In the genomic region with DNA sequence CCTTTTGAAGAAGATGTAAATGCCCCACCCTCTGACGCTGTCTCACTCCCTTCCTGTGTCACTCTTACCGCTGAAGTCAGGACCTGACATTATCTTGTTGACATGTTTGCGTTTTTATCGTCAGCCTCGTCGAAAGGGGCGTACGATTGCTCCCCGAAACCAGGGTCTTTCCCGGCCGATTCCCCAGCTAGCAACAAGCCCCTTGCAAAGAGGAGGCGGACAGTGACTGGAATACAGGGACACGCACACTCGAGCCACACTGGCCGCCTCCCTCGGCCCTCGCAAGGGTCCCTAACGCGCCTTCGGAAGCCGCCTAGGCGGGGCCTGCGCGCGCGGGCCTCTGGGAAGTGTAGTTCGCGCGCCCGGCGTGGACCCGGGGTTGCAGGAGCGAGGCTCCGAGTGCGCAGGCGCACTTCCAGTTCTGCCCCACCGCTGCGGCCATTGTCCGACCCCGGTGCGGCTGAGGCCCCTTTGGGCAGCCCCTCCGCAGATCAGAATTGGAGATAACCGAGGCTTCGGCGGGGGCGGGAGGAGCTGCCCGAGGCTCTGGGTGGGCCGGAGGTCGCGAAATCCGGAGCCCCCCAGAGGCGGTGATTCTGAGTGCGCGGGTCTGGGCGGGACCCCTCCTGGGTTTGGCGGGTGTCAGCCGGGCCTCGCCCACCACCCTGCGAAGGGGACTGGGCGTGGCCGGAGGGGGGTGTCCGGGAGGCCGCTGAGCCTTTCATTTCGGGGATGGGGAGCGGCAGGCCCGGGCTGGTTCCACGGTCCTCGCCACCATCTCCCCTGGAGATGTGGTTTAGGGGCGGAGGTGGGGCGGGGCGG, we compare ENCODE assay signal across 1 cellular context.
TF ChIP-seq lines count a peak whose summit lies in the region.

ZFP90 (plus strand) TSS at position 412 of the 822 bp plus-strand sequence. CDS start 502 bp downstream, outside the sequence.

TF ChIP-seq in HepG2, 621 proteins besides CTCF, POLR2A, EP300 and RAD21 (continued from another document and continues in another):
- TF ChIP-seq POGZ (CRISPR knock-in tag; IDR thresholded peaks at IDR 0.05) (peak; percentile 77), UBTF (CRISPR knock-in tag; IDR thresholded peaks at IDR 0.05) (peak; percentile 50), NCOR1 (IDR thresholded peaks at IDR 0.05; ENCODE audit: borderline replicate concordance, low read length) (no peak), E2F2 (CRISPR knock-in tag; IDR thresholded peaks at IDR 0.05; ENCODE audit: borderline replicate concordance) (peak; percentile 79; the same call in 1 of the 2 replicates), KAT2B (IDR thresholded peaks at IDR 0.05; ENCODE audit: borderline replicate concordance, low read depth, low read length) (no peak), SRSF4 (IDR thresholded peaks at IDR 0.05; ENCODE audit: low read depth, low read length, poor library complexity, severe bottlenecking) (no peak), THRA (CRISPR knock-in tag; IDR thresholded peaks at IDR 0.05; ENCODE audit: borderline replicate concordance) (peak; percentile 35; the same call in 1 of the 2 replicates), POGK (CRISPR knock-in tag; conservative IDR thresholded peaks at IDR 0.05) (peak; percentile 55; the same call in 1 of the 2 replicates), RBFOX2 (IDR thresholded peaks at IDR 0.05; ENCODE audit: low read depth, low read length) (peak; percentile 97), E2F5 (CRISPR knock-in tag; conservative IDR thresholded peaks at IDR 0.05) (0 out of 2 replicates have a peak, but pooled peaks have one; percentile 24), KLF13 (CRISPR knock-in tag; IDR thresholded peaks at IDR 0.05) (0 out of 2 replicates have a peak, but pooled peaks have one; percentile 28), PHF20 (CRISPR knock-in tag; IDR thresholded peaks at IDR 0.05) (peak; percentile 51; the same call in 1 of the 2 replicates), ZNF740 (CRISPR knock-in tag; IDR thresholded peaks at IDR 0.05) (peak; percentile 75; the same call in 1 of the 2 replicates), ZBTB1 (CRISPR knock-in tag; IDR thresholded peaks at IDR 0.05; ENCODE audit: borderline replicate concordance) (0 out of 2 replicates have a peak, but pooled peaks have one; percentile 6), ZNF225 (CRISPR knock-in tag; IDR thresholded peaks at IDR 0.05) (0 out of 2 replicates have a peak, but pooled peaks have one; percentile 68), FIP1L1 (IDR thresholded peaks at IDR 0.05; ENCODE audit: borderline replicate concordance, insufficient read depth, low read depth, low read length) (no peak), HOXA9 (CRISPR knock-in tag; IDR thresholded peaks at IDR 0.05; ENCODE audit: borderline replicate concordance) (0 out of 2 replicates have a peak, but pooled peaks have one; percentile 40), POLR2AphosphoS2 (IDR thresholded peaks at IDR 0.05; ENCODE audit: low read depth, low read length) (no peak), KLF9 (CRISPR knock-in tag; IDR thresholded peaks at IDR 0.05; ENCODE audit: low read depth) (no peak), CBX5 (CRISPR knock-in tag; IDR thresholded peaks at IDR 0.05; ENCODE audit: borderline replicate concordance) (peak; percentile 54; the same call in 1 of the 2 replicates), ZNF879 (CRISPR knock-in tag; IDR thresholded peaks at IDR 0.05) (0 out of 2 replicates have a peak, but pooled peaks have one; percentile 25), ZNF580 (CRISPR knock-in tag; IDR thresholded peaks at IDR 0.05; ENCODE audit: borderline replicate concordance, low read depth) (0 out of 2 replicates have a peak, but pooled peaks have one; percentile 53), ZSCAN9 (CRISPR knock-in tag; IDR thresholded peaks at IDR 0.05; ENCODE audit: borderline replicate concordance) (peak; percentile 33; the same call in 1 of the 2 replicates), MAX (IDR thresholded peaks at IDR 0.05) (peak; percentile 57; the same call in 1 of the 2 replicates), MYC (CRISPR knock-in tag; IDR thresholded peaks at IDR 0.05; ENCODE audit: borderline replicate concordance) (peak; percentile 86; the same call in 1 of the 2 replicates), ZIK1 (CRISPR knock-in tag; IDR thresholded peaks at IDR 0.05; ENCODE audit: borderline replicate concordance, low read depth) (no peak)
- TF ChIP-seq, protein P1, sequence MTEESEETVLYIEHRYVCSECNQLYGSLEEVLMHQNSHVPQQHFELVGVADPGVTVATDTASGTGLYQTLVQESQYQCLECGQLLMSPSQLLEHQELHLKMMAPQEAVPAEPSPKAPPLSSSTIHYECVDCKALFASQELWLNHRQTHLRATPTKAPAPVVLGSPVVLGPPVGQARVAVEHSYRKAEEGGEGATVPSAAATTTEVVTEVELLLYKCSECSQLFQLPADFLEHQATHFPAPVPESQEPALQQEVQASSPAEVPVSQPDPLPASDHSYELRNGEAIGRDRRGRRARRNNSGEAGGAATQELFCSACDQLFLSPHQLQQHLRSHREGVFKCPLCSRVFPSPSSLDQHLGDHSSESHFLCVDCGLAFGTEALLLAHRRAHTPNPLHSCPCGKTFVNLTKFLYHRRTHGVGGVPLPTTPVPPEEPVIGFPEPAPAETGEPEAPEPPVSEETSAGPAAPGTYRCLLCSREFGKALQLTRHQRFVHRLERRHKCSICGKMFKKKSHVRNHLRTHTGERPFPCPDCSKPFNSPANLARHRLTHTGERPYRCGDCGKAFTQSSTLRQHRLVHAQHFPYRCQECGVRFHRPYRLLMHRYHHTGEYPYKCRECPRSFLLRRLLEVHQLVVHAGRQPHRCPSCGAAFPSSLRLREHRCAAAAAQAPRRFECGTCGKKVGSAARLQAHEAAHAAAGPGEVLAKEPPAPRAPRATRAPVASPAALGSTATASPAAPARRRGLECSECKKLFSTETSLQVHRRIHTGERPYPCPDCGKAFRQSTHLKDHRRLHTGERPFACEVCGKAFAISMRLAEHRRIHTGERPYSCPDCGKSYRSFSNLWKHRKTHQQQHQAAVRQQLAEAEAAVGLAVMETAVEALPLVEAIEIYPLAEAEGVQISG (CRISPR knock-in tag; IDR thresholded peaks at IDR 0.05), result peak; percentile 88
